ENCODE assay signal across 8 cellular contexts in genomic region chr1:207825719-207826556, GRCh38.
DNase-seq lines count a peak whose midpoint lies in the region; ATAC-seq and TF ChIP-seq lines count a peak whose summit lies in the region.

No MANE protein-coding gene starts in this region.

- peak; percentile 60 to 92 (median 84) for DNase-seq in CD8-positive, alpha-beta memory T cell
- DNase-seq in LoVo (ENCODE audit: low spot score): peak; percentile 23
- peak; percentile 81 for DNase-seq in activated CD8-positive, alpha-beta memory T cell treated with anti-CD3 and anti-CD28 coated beads, Interleukin-2, amount 50 U/mL, for 4 hours
- peak; percentile 83 for DNase-seq in fibroblast of mammary gland (ENCODE audit: low read depth)
- peak; percentile 79 for DNase-seq in putamen (ENCODE audit: low spot score)
- DNase-seq in aorta: peak in 1 of 2 donors; percentile 91
- DNase-seq in NCI-H748 (lab: John Stamatoyannopoulos, UW; ENCODE audit: unreplicated experiment): no peak

- H3K27ac ChIP-seq in CD8-positive, alpha-beta memory T cell (ENCODE audit: low read depth, low read length): peak overlapping the region; percentile 90
- peak overlapping the region; percentile 96 to 99 for H3K27ac ChIP-seq in aorta (ENCODE audit: low read depth in 1 of 2, low read length in 2 of 2)

- TF ChIP-seq CTCF in fibroblast of mammary gland (conservative IDR thresholded peaks at IDR 0.05; ENCODE audit: control insufficient read depth, insufficient read depth, low read depth, low read length): no peak

- H3K4me3 Mint-ChIP-seq in CD8-positive, alpha-beta memory T cell: peak overlapping the region; percentile 70 to 90 (median 82)

- peak overlapping the region; percentile 59 for H3K4me3 ChIP-seq in CD8-positive, alpha-beta memory T cell (ENCODE audit: low read length)
- H3K4me3 ChIP-seq in fibroblast of mammary gland (ENCODE audit: control insufficient read depth, low read depth, low read length) (no peak overlapping the region), aorta (ENCODE audit: low read length in 2 of 2) (no peak overlapping the region)

- H3K27ac Mint-ChIP-seq in CD8-positive, alpha-beta memory T cell: peak overlapping the region; percentile 96 to 99 (median 98)

- peak; percentile 71 for ATAC-seq in GM21528 (IDR thresholded peaks at IDR 0.05; ENCODE audit: low FRiP score, unreplicated experiment)
- ATAC-seq in aorta (ENCODE audit: low FRiP score): peak; percentile 28

- H3K36me3 ChIP-seq in CD8-positive, alpha-beta memory T cell (ENCODE audit: insufficient read depth, low read length): no peaks in the 10 kb centered on the region
- H3K36me3 ChIP-seq in aorta (ENCODE audit: control insufficient read depth in 1 of 2, insufficient read depth in 2 of 2, low read length in 1 of 2): no peaks in the 10 kb centered on the region

- CTCF ChIA-PET in CD8-positive, alpha-beta memory T cell (lab: Charles Lee): interaction anchor here (0.5 to 28.2 kb wide), 10 partner anchors 14 to 138 kb away, joined by 3 to 435 read pairs (median 4); no protein-coding TSS in a partner anchor

- H3K4me1 Mint-ChIP-seq in CD8-positive, alpha-beta memory T cell: peaks cover 76 to 99% (median 93%) of the 10 kb centered on the region in 3 donors

- H3K36me3 Mint-ChIP-seq in CD8-positive, alpha-beta memory T cell: peaks cover 0 to 22% (median 9%) of the 10 kb centered on the region in 3 donors

- H3K4me1 ChIP-seq in CD8-positive, alpha-beta memory T cell (ENCODE audit: insufficient read depth, low read length): peaks cover 84% of the 10 kb centered on the region
- H3K4me1 ChIP-seq in aorta (ENCODE audit: control insufficient read depth in 1 of 2, insufficient read depth in 2 of 2, low read length in 2 of 2): peaks cover 0 to 3% of the 10 kb centered on the region in 2 donors

- H3K9me3 ChIP-seq in CD8-positive, alpha-beta memory T cell (ENCODE audit: low read length): no peaks in the 10 kb centered on the region
- H3K9me3 ChIP-seq in aorta (ENCODE audit: control insufficient read depth, low read length): no peaks in the 10 kb centered on the region

- H3K9me3 Mint-ChIP-seq in CD8-positive, alpha-beta memory T cell: peaks cover 0 to 3% (median 0%) of the 10 kb centered on the region in 5 donors

- H3K27me3 ChIP-seq in CD8-positive, alpha-beta memory T cell (ENCODE audit: insufficient read depth, low read length, poor library complexity, severe bottlenecking): no peaks in the 10 kb centered on the region
- no peaks in the 10 kb centered on the region for H3K27me3 ChIP-seq in aorta (ENCODE audit: control insufficient read depth in 1 of 2, insufficient read depth in 2 of 2, low read length in 1 of 2)

- intact Hi-C loops in aorta (cut with DNase I): loop anchor here in 1 of 2 donors (10.0 kb wide), 1 partner anchor 139 kb away; no protein-coding TSS in a partner anchor

- peaks cover 4% of the 10 kb centered on the region in 2 donors for H3K27me3 Mint-ChIP-seq in CD8-positive, alpha-beta memory T cell

- 52 to 57% methylated on average over 18 of the region's 18 CpGs for WGBS in aorta, 2 donors

- POLR2A ChIA-PET in CD8-positive, alpha-beta memory T cell (lab: Charles Lee): interaction anchor here (1.0 to 2.6 kb wide), 3 partner anchors 42 to 59 kb away, joined by 4 to 20 read pairs (median 6); no protein-coding TSS in a partner anchor
